Comparison of ENCODE assay signal across 27 cellular contexts in genomic region chrX:114451397-114451796, GRCh38.
"Had no signal": no experiment of that assay in that cellular context is flagged by ENCODE, and none has a peak within 500 bp of the region (broad histone marks: within the 10 kb centered on the region; RNA-seq: fewer than 3 reads in every experiment).

No MANE protein-coding gene starts in this region.

- ATAC-seq: activated CD8-positive, alpha-beta T cell treated with anti-CD3 and anti-CD28 coated beads for 36 hours; activated T-cell treated with anti-CD3 and anti-CD28 coated beads, Interleukin-2, amount 50 U/mL, for 4 hours; activated T-helper 17 cell treated with anti-CD3 and anti-CD28 coated beads, Interleukin-2, amount 50 U/mL, for 72 hours; body of pancreas; esophagus mucosa had no signal

- H3K36me3 ChIP-seq: breast epithelium, cardiac muscle cell, colonic mucosa had no signal

- H3K4me1 Mint-ChIP-seq: activated T-helper 17 cell treated with anti-CD3 and anti-CD28 coated beads, Interleukin-2, amount 50 U/mL, for 72 hours had no signal

- H3K9me3 ChIP-seq: body of pancreas, breast epithelium, colonic mucosa had no signal

- H3K4me3 ChIP-seq: body of pancreas, breast epithelium, cardiac muscle cell, colonic mucosa had no signal

- H3K4me3 Mint-ChIP-seq: activated CD8-positive, alpha-beta T cell treated with anti-CD3 and anti-CD28 coated beads for 36 hours; activated naive CD8-positive, alpha-beta T cell; activated T-cell treated with anti-CD3 and anti-CD28 coated beads, Interleukin-2, amount 50 U/mL, for 4 hours; activated T-helper 17 cell treated with anti-CD3 and anti-CD28 coated beads, Interleukin-2, amount 50 U/mL, for 72 hours had no signal

- H3K4me1 ChIP-seq: body of pancreas, breast epithelium, colonic mucosa had no signal

- H3K36me3 Mint-ChIP-seq: activated naive CD8-positive, alpha-beta T cell had no signal

- H3K27me3 Mint-ChIP-seq: activated CD8-positive, alpha-beta T cell treated with anti-CD3 and anti-CD28 coated beads for 36 hours; activated naive CD8-positive, alpha-beta T cell; activated T-helper 17 cell treated with anti-CD3 and anti-CD28 coated beads, Interleukin-2, amount 50 U/mL, for 72 hours had no signal

- H3K27ac Mint-ChIP-seq: activated CD8-positive, alpha-beta T cell treated with anti-CD3 and anti-CD28 coated beads for 36 hours; activated naive CD8-positive, alpha-beta T cell; activated T-helper 17 cell treated with anti-CD3 and anti-CD28 coated beads, Interleukin-2, amount 50 U/mL, for 72 hours had no signal

- H3K27me3 ChIP-seq: body of pancreas, cardiac muscle cell, colonic mucosa had no signal

- H3K27ac ChIP-seq: body of pancreas, breast epithelium, cardiac muscle cell, colonic mucosa had no signal

- DNase-seq: activated CD4-positive, alpha-beta T cell treated with anti-CD3 and anti-CD28 coated beads for 1 hour; activated CD4-positive, alpha-beta T cell treated with anti-CD3 and anti-CD28 coated beads for 4 hours; activated CD4-positive, alpha-beta T cell treated with anti-CD3 and anti-CD28 coated beads, Interleukin-2, amount 50 U/mL, for 1 hour; activated CD4-positive, alpha-beta T cell treated with anti-CD3 and anti-CD28 coated beads, Interleukin-2, amount 50 U/mL, for 48 hours; activated CD8-positive, alpha-beta memory T cell treated with anti-CD3 and anti-CD28 coated beads for 24 hours; activated CD8-positive, alpha-beta T cell treated with anti-CD3 and anti-CD28 coated beads for 36 hours; activated effector memory CD4-positive, alpha-beta T cell treated with Interleukin-2 at 50 U/mL for 16 hours; activated gamma-delta T cell treated with Interleukin-2 at 50 U/mL for 16 hours; activated naive CD4-positive, alpha-beta T cell treated with anti-CD3 and anti-CD28 coated beads, Interleukin-2, amount 50 U/mL, for 16 hours; activated naive CD4-positive, alpha-beta T cell treated with Interleukin-2 at 50 U/mL for 16 hours; activated T-cell treated with anti-CD3 and anti-CD28 coated beads, Interleukin-2, amount 50 U/mL, for 4 hours; amniotic stem cell; aorta; body of pancreas; central memory CD4-positive, alpha-beta T cell; cerebellar nuclear complex; colonic mucosa; effector CD8-positive, alpha-beta T cell; foreskin fibroblast; head of caudate nucleus; T-helper 2 cell had no signal

- FAIRE-seq: frontal cortex had no signal
